8 cellular contexts compared by ENCODE assay signal in genomic region chr1:232635778-232636356, GRCh38. TPM values are rescaled to one million over a fixed set of nuclear protein-coding genes. Genes with fewer than 3 reads are reported as not detected.
DNase-seq lines count a peak whose midpoint lies in the region; ATAC-seq and TF ChIP-seq lines count a peak whose summit lies in the region.

No MANE protein-coding gene starts in this region.

- intact Hi-C loops in activated CD4-positive, alpha-beta memory T cell treated with anti-CD3 and anti-CD28 coated beads for 36 hours (cut with micrococcal nuclease), result loop anchor here (1.0 to 10.0 kb wide), 6 partner anchors 156 to 659 kb away; partner anchors contain the start of gene PCNX2

- H3K9me3 Mint-ChIP-seq in activated CD4-positive, alpha-beta memory T cell treated with anti-CD3 and anti-CD28 coated beads for 36 hours, result no peaks in the 10 kb centered on the region

- DNase-seq in DMS 273 (lab: John Stamatoyannopoulos, UW; ENCODE audit: unreplicated experiment) (peak; percentile 83), NCI-H82 (lab: John Stamatoyannopoulos, UW) (peak; percentile 81), cardiac fibroblast (ENCODE audit: low read depth in 2 of 2) (peak; percentile 72 to 77), left lobe of liver (ENCODE audit: low spot score) (no peak)
- no peak for DNase-seq in activated CD4-positive, alpha-beta memory T cell treated with anti-CD3 and anti-CD28 coated beads for 36 hours
- DNase-seq in stimulated activated CD4-positive, alpha-beta T cell treated with anti-CD3 and anti-CD28 coated beads, Interleukin-1b, Interleukin-23, amount 100 ng/mL, for 48 hours, result no peak

- no peak overlapping the region for H3K27ac Mint-ChIP-seq in activated CD4-positive, alpha-beta memory T cell treated with anti-CD3 and anti-CD28 coated beads for 36 hours

- H3K4me3 ChIP-seq in cardiac fibroblast (replicated peaks in 1 of 2; ENCODE audit: low read depth in 2 of 2, low read length in 2 of 2), result no peak overlapping the region

- CTCF ChIA-PET in activated CD4-positive, alpha-beta memory T cell treated with anti-CD3 and anti-CD28 coated beads for 36 hours (lab: Charles Lee), result no interaction called here

- POLR2A ChIA-PET in activated CD4-positive, alpha-beta memory T cell treated with anti-CD3 and anti-CD28 coated beads for 36 hours (lab: Charles Lee), result no interaction called here

- peak; percentile 62 for TF ChIP-seq CTCF in cardiac fibroblast (IDR thresholded peaks at IDR 0.05; ENCODE audit: low read depth, low read length)

- no peaks in the 10 kb centered on the region for H3K36me3 Mint-ChIP-seq in activated CD4-positive, alpha-beta memory T cell treated with anti-CD3 and anti-CD28 coated beads for 36 hours

- H3K27me3 Mint-ChIP-seq in activated CD4-positive, alpha-beta memory T cell treated with anti-CD3 and anti-CD28 coated beads for 36 hours, result peaks cover 7% of the 10 kb centered on the region

- ATAC-seq in GM19455 (IDR thresholded peaks at IDR 0.05; ENCODE audit: unreplicated experiment) (peak; percentile 81), HG03571 (IDR thresholded peaks at IDR 0.05; ENCODE audit: unreplicated experiment) (peak; percentile 71), left lobe of liver (peak; percentile 85)

- peaks cover 7% of the 10 kb centered on the region for H3K4me1 Mint-ChIP-seq in activated CD4-positive, alpha-beta memory T cell treated with anti-CD3 and anti-CD28 coated beads for 36 hours (ENCODE audit: low read depth)

- no peak overlapping the region for H3K4me3 Mint-ChIP-seq in activated CD4-positive, alpha-beta memory T cell treated with anti-CD3 and anti-CD28 coated beads for 36 hours

RNA-seq across cellular contexts. Expression of gene SIPA1L2, which starts 5.9 kb away (rescaled TPM):
- 3.0 TPM for total RNA-seq in left lobe of liver
- total RNA-seq in activated CD4-positive, alpha-beta memory T cell treated with anti-CD3 and anti-CD28 coated beads for 36 hours, result 1 to 10 TPM; 6.1 to 6.2 TPM

Comparison
In these comparisons a context has a peak if more than half of its experiments do, and no peak if none do; other contexts are left out.
1. DNase-seq: peak in DMS 273 (single experiment), NCI-H82 (single experiment) and cardiac fibroblast (2 of 2); none in left lobe of liver (single experiment), activated CD4-positive, alpha-beta memory T cell treated with anti-CD3 and anti-CD28 coated beads for 36 hours (single experiment) and stimulated activated CD4-positive, alpha-beta T cell treated with anti-CD3 and anti-CD28 coated beads, Interleukin-1b, Interleukin-23, amount 100 ng/mL, for 48 hours (single experiment).
2. Peak in every context shown above with its lines, with median percentiles within 50 percentile points of each other: ATAC-seq.